ENCODE assay signal across 11 cellular contexts in the genomic region with DNA sequence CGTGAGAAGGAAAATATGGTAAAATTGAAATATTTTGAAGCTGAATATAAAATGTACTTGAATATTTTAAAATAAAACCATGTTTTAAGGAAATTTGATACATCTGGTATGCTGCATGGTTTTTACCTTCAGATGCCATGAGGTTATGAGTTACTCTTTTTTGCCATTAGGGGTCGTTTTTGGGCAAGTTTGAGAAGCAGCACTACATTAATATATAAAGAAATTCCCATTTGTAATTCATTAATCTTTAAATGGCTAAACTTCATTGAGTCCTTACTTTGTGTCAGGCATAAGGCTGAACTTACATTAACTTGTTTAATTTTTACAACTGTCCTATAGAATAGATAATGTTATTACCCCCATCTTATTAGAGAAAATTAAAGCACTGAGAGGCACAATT.
DNase-seq lines count a peak whose midpoint lies in the region; ATAC-seq, FAIRE-seq and TF ChIP-seq lines count a peak whose summit lies in the region.
"Had no signal": no experiment of that assay in that cellular context is flagged by ENCODE, and none has a peak within 500 bp of the region (broad histone marks: within the 10 kb centered on the region; RNA-seq: fewer than 3 reads in every experiment).

No MANE protein-coding gene starts in this region.

- H3K36me3 ChIP-seq in tibial artery, result no peaks in the 10 kb centered on the region

- ATAC-seq in activated CD8-positive, alpha-beta T cell treated with anti-CD3 and anti-CD28 coated beads for 36 hours, result no peak
- no peak for ATAC-seq in activated CD8-positive, alpha-beta T cell treated with anti-CD3 and anti-CD28 coated beads, Interleukin-2, amount 10 ng/mL, durations not matched to agents 7 days and 5 days
- ATAC-seq in HG02981 (IDR thresholded peaks at IDR 0.05; ENCODE audit: unreplicated experiment), result no peak

- H3K36me3 Mint-ChIP-seq in activated CD8-positive, alpha-beta T cell treated with anti-CD3 and anti-CD28 coated beads for 36 hours (ENCODE audit: low read depth), result peaks cover 2% of the 10 kb centered on the region
- peaks cover 4% of the 10 kb centered on the region for H3K36me3 Mint-ChIP-seq in activated CD8-positive, alpha-beta T cell treated with anti-CD3 and anti-CD28 coated beads, Interleukin-2, amount 10 ng/mL, durations not matched to agents 7 days and 5 days (ENCODE audit: low read depth)

- TF ChIP-seq CTCF in activated CD8-positive, alpha-beta T cell treated with anti-CD3 and anti-CD28 coated beads for 36 hours (IDR thresholded peaks at IDR 0.05), result peak; percentile 41
- TF ChIP-seq CTCF in retinal pigment epithelial cell (conservative IDR thresholded peaks at IDR 0.05; ENCODE audit: low read depth, low read length) (peak; percentile 62), tibial artery (IDR thresholded peaks at IDR 0.05) (peak in 1 of 2 experiments; percentile 13)

- no peak overlapping the region for H3K27ac ChIP-seq in tibial artery

- POLR2A ChIA-PET in activated CD8-positive, alpha-beta T cell treated with anti-CD3 and anti-CD28 coated beads for 36 hours (lab: Charles Lee), result no interaction called here
- POLR2A ChIA-PET in activated CD8-positive, alpha-beta T cell treated with anti-CD3 and anti-CD28 coated beads, Interleukin-2, amount 10 ng/mL, durations not matched to agents 7 days and 5 days (lab: Charles Lee), result no interaction called here

- no peaks in the 10 kb centered on the region for H3K9me3 Mint-ChIP-seq in activated CD8-positive, alpha-beta T cell treated with anti-CD3 and anti-CD28 coated beads for 36 hours
- no peaks in the 10 kb centered on the region for H3K9me3 Mint-ChIP-seq in activated CD8-positive, alpha-beta T cell treated with anti-CD3 and anti-CD28 coated beads, Interleukin-2, amount 10 ng/mL, durations not matched to agents 7 days and 5 days (ENCODE audit: insufficient read depth)

- intact Hi-C loops in activated CD8-positive, alpha-beta T cell treated with anti-CD3 and anti-CD28 coated beads for 36 hours (cut with micrococcal nuclease), result no loop called here
- intact Hi-C loops in tibial artery (cut with DNase I; ENCODE audit: low total_unique reads), result no loop called here

- DNase-seq in activated CD8-positive, alpha-beta T cell treated with anti-CD3 and anti-CD28 coated beads for 36 hours, result no peak
- DNase-seq in activated CD8-positive, alpha-beta T cell treated with anti-CD3 and anti-CD28 coated beads, Interleukin-2, amount 10 ng/mL, durations not matched to agents 7 days and 5 days, result no peak
- peak; percentile 3 for DNase-seq in NCI-H460 (ENCODE audit: extremely low read depth, low read depth)
- no peak for DNase-seq in retinal pigment epithelial cell (ENCODE audit: low read depth)
- no peak for DNase-seq in NCI-H1417 treated with DMSO at 0.1 percent for 48 hours (lab: John Stamatoyannopoulos, UW)
- DNase-seq in tibial artery, result no peak
- DNase-seq: activated CD4-positive, alpha-beta T cell treated with anti-CD3 and anti-CD28 coated beads, Interleukin-2, amount 50 U/mL, for 4 hours; NCI-H187; small intestine had no signal

- H3K4me1 Mint-ChIP-seq in activated CD8-positive, alpha-beta T cell treated with anti-CD3 and anti-CD28 coated beads for 36 hours (ENCODE audit: low read depth), result peaks cover 4% of the 10 kb centered on the region
- peaks cover 7% of the 10 kb centered on the region for H3K4me1 Mint-ChIP-seq in activated CD8-positive, alpha-beta T cell treated with anti-CD3 and anti-CD28 coated beads, Interleukin-2, amount 10 ng/mL, durations not matched to agents 7 days and 5 days (ENCODE audit: low read depth)

- H3K4me1 ChIP-seq in tibial artery, result peaks cover 0 to 8% (median 0%) of the 10 kb centered on the region in 4 donors

- CTCF ChIA-PET in activated CD8-positive, alpha-beta T cell treated with anti-CD3 and anti-CD28 coated beads for 36 hours (lab: Charles Lee), result interaction anchor here (0.9 to 1.9 kb wide), 4 partner anchors 9 to 142 kb away, joined by 4 to 5 read pairs (median 5); no protein-coding TSS in a partner anchor
- CTCF ChIA-PET in activated CD8-positive, alpha-beta T cell treated with anti-CD3 and anti-CD28 coated beads, Interleukin-2, amount 10 ng/mL, durations not matched to agents 7 days and 5 days (lab: Charles Lee), result interaction anchor here (1.0 kb wide), 1 partner anchor 12 kb away, joined by 3 read pairs; no protein-coding TSS in a partner anchor

- no peaks in the 10 kb centered on the region for H3K9me3 ChIP-seq in tibial artery

- no peaks in the 10 kb centered on the region for H3K27me3 ChIP-seq in tibial artery

- no peak overlapping the region for H3K27ac Mint-ChIP-seq in activated CD8-positive, alpha-beta T cell treated with anti-CD3 and anti-CD28 coated beads for 36 hours
- H3K27ac Mint-ChIP-seq in activated CD8-positive, alpha-beta T cell treated with anti-CD3 and anti-CD28 coated beads, Interleukin-2, amount 10 ng/mL, durations not matched to agents 7 days and 5 days, result no peak overlapping the region

- H3K4me3 Mint-ChIP-seq in activated CD8-positive, alpha-beta T cell treated with anti-CD3 and anti-CD28 coated beads for 36 hours, result no peak overlapping the region
- H3K4me3 Mint-ChIP-seq in activated CD8-positive, alpha-beta T cell treated with anti-CD3 and anti-CD28 coated beads, Interleukin-2, amount 10 ng/mL, durations not matched to agents 7 days and 5 days, result no peak overlapping the region

- FAIRE-seq in endometrium (lab: Jason Lieb, UNC), result peak; percentile 23
- FAIRE-seq: small intestine had no signal

- H3K27me3 Mint-ChIP-seq in activated CD8-positive, alpha-beta T cell treated with anti-CD3 and anti-CD28 coated beads for 36 hours, result no peaks in the 10 kb centered on the region
- H3K27me3 Mint-ChIP-seq in activated CD8-positive, alpha-beta T cell treated with anti-CD3 and anti-CD28 coated beads, Interleukin-2, amount 10 ng/mL, durations not matched to agents 7 days and 5 days (ENCODE audit: low read depth), result no peaks in the 10 kb centered on the region

- H3K4me3 ChIP-seq in retinal pigment epithelial cell (ENCODE audit: low read length) (no peak overlapping the region), tibial artery (no peak overlapping the region)
